In genomic region chr16:8855051-8855786, GRCh38 we compare ENCODE assay signal across 1 cellular context.
TF ChIP-seq lines count a peak whose summit lies in the region.

No MANE protein-coding gene starts in this region.

TF ChIP-seq in HCT116, 20 proteins besides CTCF, POLR2A, EP300 and RAD21 (continued from another document):
- no peak for TF ChIP-seq ZBTB33 (IDR thresholded peaks at IDR 0.05; ENCODE audit: extremely low read depth, insufficient replicate concordance, low read length)
TF ChIP-seq in HCT116: peak in this region for 0.
